ENCODE assay signal across 23 cellular contexts in genomic region chr1:160722726-160723125, GRCh38. TPM values are rescaled to one million over a fixed set of nuclear protein-coding genes. Genes with fewer than 3 reads are reported as not detected.
A peak's percentile ranks its signal among the peaks of the same experiment; 100 is the strongest.
DNase-seq lines count a peak whose midpoint lies in the region; ATAC-seq and TF ChIP-seq lines count a peak whose summit lies in the region.
"Had no signal": no experiment of that assay in that cellular context is flagged by ENCODE, and none has a peak within 500 bp of the region (broad histone marks: within the 10 kb centered on the region; RNA-seq: fewer than 3 reads in every experiment).

No MANE protein-coding gene starts in this region.

- H3K27ac Mint-ChIP-seq in activated CD4-positive, alpha-beta T cell treated with anti-CD3 and anti-CD28 coated beads for 36 hours, result no peak overlapping the region
- peak overlapping the region; percentile 82 for H3K27ac Mint-ChIP-seq in activated naive CD8-positive, alpha-beta T cell treated with anti-CD3 and anti-CD28 coated beads, Interleukin-2, amount 10 ng/mL, durations not matched to agents 7 days and 5 days
- H3K27ac Mint-ChIP-seq: activated B cell treated with CpG ODN at 0.5 μM for 24 hours, brain had no signal

- no peaks in the 10 kb centered on the region for H3K27me3 Mint-ChIP-seq in activated CD4-positive, alpha-beta T cell treated with anti-CD3 and anti-CD28 coated beads for 36 hours
- H3K27me3 Mint-ChIP-seq in activated naive CD8-positive, alpha-beta T cell treated with anti-CD3 and anti-CD28 coated beads, Interleukin-2, amount 10 ng/mL, durations not matched to agents 7 days and 5 days, result peaks cover 3% of the 10 kb centered on the region
- H3K27me3 Mint-ChIP-seq: activated B cell treated with CpG ODN at 0.5 μM for 24 hours had no signal

- H3K36me3 ChIP-seq in KOPT-K1 (ENCODE audit: insufficient read depth, low read length) (no peaks in the 10 kb centered on the region), WERI-Rb-1 (no peaks in the 10 kb centered on the region)
- H3K36me3 ChIP-seq: colonic mucosa, transverse colon had no signal

- peaks cover 98% of the 10 kb centered on the region for H3K27me3 ChIP-seq in WERI-Rb-1 (ENCODE audit: insufficient read depth, low read depth, severe bottlenecking)
- H3K27me3 ChIP-seq: colonic mucosa, transverse colon had no signal

- intact Hi-C loops in activated CD4-positive, alpha-beta T cell treated with anti-CD3 and anti-CD28 coated beads for 36 hours (cut with DNase I, micrococcal nuclease), result loop anchor here in 1 of 2 experiments (2.0 to 5.0 kb wide), 2 partner anchors 42 to 240 kb away; no protein-coding TSS in a partner anchor

- POLR2A ChIA-PET in activated CD4-positive, alpha-beta T cell treated with anti-CD3 and anti-CD28 coated beads for 36 hours (lab: Charles Lee), result no interaction called here
- POLR2A ChIA-PET in activated naive CD8-positive, alpha-beta T cell treated with anti-CD3 and anti-CD28 coated beads, Interleukin-2, amount 10 ng/mL, durations not matched to agents 7 days and 5 days (lab: Charles Lee), result interaction anchor here (0.7 to 6.6 kb wide), 7 partner anchors 10 to 46 kb away, joined by 3 to 37 read pairs (median 11); partner anchors contain the start of gene CD48

- no peaks in the 10 kb centered on the region for H3K9me3 Mint-ChIP-seq in activated CD4-positive, alpha-beta T cell treated with anti-CD3 and anti-CD28 coated beads for 36 hours (ENCODE audit: low read depth)
- H3K9me3 Mint-ChIP-seq in activated naive CD8-positive, alpha-beta T cell treated with anti-CD3 and anti-CD28 coated beads, Interleukin-2, amount 10 ng/mL, durations not matched to agents 7 days and 5 days, result no peaks in the 10 kb centered on the region
- H3K9me3 Mint-ChIP-seq: activated B cell treated with CpG ODN at 0.5 μM for 24 hours, IgD-negative memory B cell had no signal

- H3K27ac ChIP-seq in KOPT-K1 (ENCODE audit: low read depth, low read length, poor library complexity, severe bottlenecking) (peak overlapping the region; percentile 22), WERI-Rb-1 (no peak overlapping the region)
- H3K27ac ChIP-seq: colonic mucosa, HL-60, transverse colon had no signal

- peaks cover 40% of the 10 kb centered on the region for H3K4me1 Mint-ChIP-seq in activated CD4-positive, alpha-beta T cell treated with anti-CD3 and anti-CD28 coated beads for 36 hours
- peaks cover 34% of the 10 kb centered on the region for H3K4me1 Mint-ChIP-seq in activated naive CD8-positive, alpha-beta T cell treated with anti-CD3 and anti-CD28 coated beads, Interleukin-2, amount 10 ng/mL, durations not matched to agents 7 days and 5 days

- ATAC-seq in activated CD4-positive, alpha-beta T cell treated with anti-CD3 and anti-CD28 coated beads for 36 hours, result peak; percentile 20
- ATAC-seq in activated naive CD8-positive, alpha-beta T cell treated with anti-CD3 and anti-CD28 coated beads, Interleukin-2, amount 10 ng/mL, durations not matched to agents 7 days and 5 days (ENCODE audit: low read depth), result peak; percentile 53
- no peak for ATAC-seq in GM21529 (IDR thresholded peaks at IDR 0.05; ENCODE audit: unreplicated experiment)
- ATAC-seq: HCT116, Right ventricle myocardium inferior had no signal

- no peak overlapping the region for H3K4me3 Mint-ChIP-seq in activated CD4-positive, alpha-beta T cell treated with anti-CD3 and anti-CD28 coated beads for 36 hours
- H3K4me3 Mint-ChIP-seq in activated naive CD8-positive, alpha-beta T cell treated with anti-CD3 and anti-CD28 coated beads, Interleukin-2, amount 10 ng/mL, durations not matched to agents 7 days and 5 days, result peak overlapping the region; percentile 45
- H3K4me3 Mint-ChIP-seq: activated B cell treated with CpG ODN at 0.5 μM for 24 hours, brain had no signal

- TF ChIP-seq CTCF in WERI-Rb-1 (IDR thresholded peaks at IDR 0.05; ENCODE audit: low read depth, low read length), result no peak

- no peaks in the 10 kb centered on the region for H3K36me3 Mint-ChIP-seq in activated CD4-positive, alpha-beta T cell treated with anti-CD3 and anti-CD28 coated beads for 36 hours (ENCODE audit: low read depth)
- peaks cover 3% of the 10 kb centered on the region for H3K36me3 Mint-ChIP-seq in activated naive CD8-positive, alpha-beta T cell treated with anti-CD3 and anti-CD28 coated beads, Interleukin-2, amount 10 ng/mL, durations not matched to agents 7 days and 5 days
- H3K36me3 Mint-ChIP-seq: brain, IgD-negative memory B cell had no signal

- H3K9me3 ChIP-seq in KOPT-K1 (ENCODE audit: insufficient read depth, low read length, poor library complexity, severe bottlenecking) (peaks cover 10% of the 10 kb centered on the region), WERI-Rb-1 (ENCODE audit: severe bottlenecking) (peaks cover 7% of the 10 kb centered on the region)
- H3K9me3 ChIP-seq: colonic mucosa, transverse colon had no signal

- DNase-seq in activated CD4-positive, alpha-beta T cell treated with anti-CD3 and anti-CD28 coated beads for 36 hours, result no peak
- no peak for DNase-seq in activated CD4-positive, alpha-beta T cell treated with anti-CD3 and anti-CD28 coated beads, Interleukin-2, amount 50 U/mL, for 48 hours
- DNase-seq in activated naive CD8-positive, alpha-beta T cell treated with anti-CD3 and anti-CD28 coated beads, Interleukin-2, amount 10 ng/mL, durations not matched to agents 7 days and 5 days, result no peak
- DNase-seq in pons (ENCODE audit: low spot score), result peak; percentile 73
- no peak for DNase-seq in WERI-Rb-1
- no peak for DNase-seq in NOMO-1 treated with dmso at 0.1 percent for 144 hours (lab: John Stamatoyannopoulos, UW; ENCODE audit: unreplicated experiment)
- DNase-seq: activated B cell treated with CpG ODN at 0.5 μM for 24 hours; activated naive CD4-positive, alpha-beta T cell treated with anti-CD3 and anti-CD28 coated beads, Interleukin-2, amount 50 U/mL, for 16 hours; colonic mucosa; kidney glomerular epithelial cell; NCI-H2029; NCI-H446 treated with DMSO at 0.1 percent for 48 hours; stimulated activated CD4-positive, alpha-beta T cell treated with anti-CD3 and anti-CD28 coated beads, Interleukin-12 subunit alpha, Interleukin-12 subunit beta, amount 100 ng/mL, for 4 hours; T-helper 1 cell; transverse colon had no signal

- H3K4me3 ChIP-seq in WERI-Rb-1 (ENCODE audit: low read depth, low read length), result no peak overlapping the region
- H3K4me3 ChIP-seq: colonic mucosa, transverse colon had no signal

- CTCF ChIA-PET in activated CD4-positive, alpha-beta T cell treated with anti-CD3 and anti-CD28 coated beads for 36 hours (lab: Charles Lee), result interaction anchor here (0.6 to 8.5 kb wide), 15 partner anchors 9 to 230 kb away, joined by 3 to 176 read pairs (median 26); partner anchors contain the start of genes CD48, ITLN1, ITLN2 and LY9

RNA-seq across cellular contexts. Expression of gene CD48, which starts 11.1 kb away (rescaled TPM):
- 100 to 1,000 TPM; 180 to 217 TPM for total RNA-seq in activated CD4-positive, alpha-beta T cell treated with anti-CD3 and anti-CD28 coated beads for 36 hours
- total RNA-seq in activated naive CD8-positive, alpha-beta T cell treated with anti-CD3 and anti-CD28 coated beads, Interleukin-2, amount 10 ng/mL, durations not matched to agents 7 days and 5 days, result 100 to 1,000 TPM; 379 to 386 TPM
- total RNA-seq: A172 had no signal

RNA-seq across cellular contexts. Expression of gene SLAMF7, which starts 16.3 kb away (rescaled TPM):
- total RNA-seq in activated CD4-positive, alpha-beta T cell treated with anti-CD3 and anti-CD28 coated beads for 36 hours, result 10 to 100 TPM; 35.9 to 40.3 TPM
- total RNA-seq in activated naive CD8-positive, alpha-beta T cell treated with anti-CD3 and anti-CD28 coated beads, Interleukin-2, amount 10 ng/mL, durations not matched to agents 7 days and 5 days, result 100 to 1,000 TPM; 124 to 137 TPM
